2 cellular contexts compared by ENCODE assay signal in the genomic region with DNA sequence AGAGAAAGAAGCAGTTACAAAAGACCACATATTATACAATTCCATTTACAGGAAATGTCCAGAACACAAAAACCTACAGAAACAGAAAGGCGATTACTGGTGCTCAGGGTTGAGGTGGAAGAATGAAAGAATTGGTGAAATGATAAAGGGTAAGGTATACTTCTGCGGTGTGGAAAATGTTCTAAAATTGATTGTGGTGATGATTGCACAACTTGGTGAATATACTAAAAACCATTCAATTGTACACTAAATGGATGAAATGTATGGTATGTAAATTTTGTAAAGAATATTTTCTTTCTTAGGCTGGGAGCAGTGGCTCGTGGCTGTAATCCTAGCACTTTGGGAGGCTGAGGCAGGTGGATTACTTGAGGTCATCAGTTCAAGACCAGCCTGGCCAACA.
A peak's percentile ranks its signal among the peaks of the same experiment; 100 is the strongest.
TF ChIP-seq lines count a peak whose summit lies in the region.

No MANE protein-coding gene starts in this region.

TF ChIP-seq in A549, 52 proteins besides CTCF, POLR2A, EP300 and RAD21:
- TF ChIP-seq MAFK (IDR thresholded peaks at IDR 0.05; ENCODE audit: partially characterized antibody) (no peak), CEBPB (IDR thresholded peaks at IDR 0.05) (peak; percentile 26 to 52; a peak in 1 of 4 replicates)

TF ChIP-seq in IMR-90, 13 proteins besides CTCF, POLR2A, EP300 and RAD21:
- peak; percentile 48; the same call in 1 of the 2 replicates for TF ChIP-seq CEBPB (IDR thresholded peaks at IDR 0.05; ENCODE audit: low read depth, low read length)
- TF ChIP-seq BHLHE40 (IDR thresholded peaks at IDR 0.05; ENCODE audit: low read depth, low read length) = no peak
